In the genomic region with DNA sequence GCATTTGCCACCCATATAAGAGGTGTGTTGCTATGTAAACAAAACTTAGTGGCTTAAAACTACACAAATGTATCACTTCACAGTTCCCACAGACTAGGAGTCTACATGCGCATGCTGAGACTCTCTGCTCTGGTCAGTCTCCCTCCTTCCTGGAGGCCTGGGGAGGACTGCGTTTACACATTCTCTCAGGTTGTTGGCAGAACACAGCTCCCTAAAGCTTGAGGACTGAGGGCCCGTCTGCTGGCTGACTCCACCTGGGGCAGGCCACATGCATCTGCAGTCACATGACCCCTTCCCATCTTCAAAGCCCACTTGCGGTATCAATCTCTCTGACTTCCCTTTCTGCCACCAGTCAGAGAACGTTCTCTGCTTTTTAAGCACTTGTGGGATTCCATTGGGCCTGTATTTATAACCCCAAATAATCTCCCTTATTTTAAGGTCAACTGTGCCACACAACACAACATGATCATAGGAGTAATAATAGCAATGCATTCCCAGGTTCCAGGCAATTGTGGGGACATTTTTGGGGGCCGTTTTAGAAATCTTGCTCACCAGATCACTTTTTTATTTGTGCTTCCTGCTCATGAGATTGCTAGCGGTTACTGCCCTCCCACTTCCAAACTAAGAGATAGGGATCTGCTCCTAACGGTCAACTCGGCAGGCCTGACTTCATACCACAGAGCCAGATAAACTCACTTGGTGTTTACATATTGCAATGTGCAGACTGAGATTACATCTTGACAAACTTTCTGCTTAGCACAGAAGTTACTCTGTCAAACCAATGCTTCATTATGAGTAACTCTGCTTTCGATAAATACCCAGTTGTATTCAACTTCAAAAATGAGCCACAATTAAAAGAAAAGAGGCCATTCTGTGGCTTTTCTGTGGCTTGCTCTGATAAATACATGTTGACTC, we compare ENCODE assay signal across 1 cellular context.
TF ChIP-seq lines count a peak whose summit lies in the region.

No MANE protein-coding gene starts in this region.

TF ChIP-seq in HepG2, 621 proteins besides CTCF, POLR2A, EP300 and RAD21 (continued from another document and continues in another):
- TF ChIP-seq, protein P1, sequence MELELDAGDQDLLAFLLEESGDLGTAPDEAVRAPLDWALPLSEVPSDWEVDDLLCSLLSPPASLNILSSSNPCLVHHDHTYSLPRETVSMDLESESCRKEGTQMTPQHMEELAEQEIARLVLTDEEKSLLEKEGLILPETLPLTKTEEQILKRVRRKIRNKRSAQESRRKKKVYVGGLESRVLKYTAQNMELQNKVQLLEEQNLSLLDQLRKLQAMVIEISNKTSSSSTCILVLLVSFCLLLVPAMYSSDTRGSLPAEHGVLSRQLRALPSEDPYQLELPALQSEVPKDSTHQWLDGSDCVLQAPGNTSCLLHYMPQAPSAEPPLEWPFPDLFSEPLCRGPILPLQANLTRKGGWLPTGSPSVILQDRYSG (CRISPR knock-in tag; IDR thresholded peaks at IDR 0.05), result no peak
- TF ChIP-seq KMT2A (CRISPR knock-in tag; IDR thresholded peaks at IDR 0.05), result peak; percentile 54; the same call in 1 of the 2 replicates
- TF ChIP-seq, protein P2, sequence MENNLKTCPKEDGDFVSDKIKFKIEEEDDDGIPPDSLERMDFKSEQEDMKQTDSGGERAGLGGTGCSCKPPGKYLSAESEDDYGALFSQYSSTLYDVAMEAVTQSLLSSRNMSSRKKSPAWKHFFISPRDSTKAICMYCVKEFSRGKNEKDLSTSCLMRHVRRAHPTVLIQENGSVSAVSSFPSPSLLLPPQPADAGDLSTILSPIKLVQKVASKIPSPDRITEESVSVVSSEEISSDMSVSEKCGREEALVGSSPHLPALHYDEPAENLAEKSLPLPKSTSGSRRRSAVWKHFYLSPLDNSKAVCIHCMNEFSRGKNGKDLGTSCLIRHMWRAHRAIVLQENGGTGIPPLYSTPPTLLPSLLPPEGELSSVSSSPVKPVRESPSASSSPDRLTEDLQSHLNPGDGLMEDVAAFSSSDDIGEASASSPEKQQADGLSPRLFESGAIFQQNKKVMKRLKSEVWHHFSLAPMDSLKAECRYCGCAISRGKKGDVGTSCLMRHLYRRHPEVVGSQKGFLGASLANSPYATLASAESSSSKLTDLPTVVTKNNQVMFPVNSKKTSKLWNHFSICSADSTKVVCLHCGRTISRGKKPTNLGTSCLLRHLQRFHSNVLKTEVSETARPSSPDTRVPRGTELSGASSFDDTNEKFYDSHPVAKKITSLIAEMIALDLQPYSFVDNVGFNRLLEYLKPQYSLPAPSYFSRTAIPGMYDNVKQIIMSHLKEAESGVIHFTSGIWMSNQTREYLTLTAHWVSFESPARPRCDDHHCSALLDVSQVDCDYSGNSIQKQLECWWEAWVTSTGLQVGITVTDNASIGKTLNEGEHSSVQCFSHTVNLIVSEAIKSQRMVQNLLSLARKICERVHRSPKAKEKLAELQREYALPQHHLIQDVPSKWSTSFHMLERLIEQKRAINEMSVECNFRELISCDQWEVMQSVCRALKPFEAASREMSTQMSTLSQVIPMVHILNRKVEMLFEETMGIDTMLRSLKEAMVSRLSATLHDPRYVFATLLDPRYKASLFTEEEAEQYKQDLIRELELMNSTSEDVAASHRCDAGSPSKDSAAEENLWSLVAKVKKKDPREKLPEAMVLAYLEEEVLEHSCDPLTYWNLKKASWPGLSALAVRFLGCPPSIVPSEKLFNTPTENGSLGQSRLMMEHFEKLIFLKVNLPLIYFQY (CRISPR knock-in tag; IDR thresholded peaks at IDR 0.05; ENCODE audit: borderline replicate concordance), result no peak
- TF ChIP-seq, protein P3, sequence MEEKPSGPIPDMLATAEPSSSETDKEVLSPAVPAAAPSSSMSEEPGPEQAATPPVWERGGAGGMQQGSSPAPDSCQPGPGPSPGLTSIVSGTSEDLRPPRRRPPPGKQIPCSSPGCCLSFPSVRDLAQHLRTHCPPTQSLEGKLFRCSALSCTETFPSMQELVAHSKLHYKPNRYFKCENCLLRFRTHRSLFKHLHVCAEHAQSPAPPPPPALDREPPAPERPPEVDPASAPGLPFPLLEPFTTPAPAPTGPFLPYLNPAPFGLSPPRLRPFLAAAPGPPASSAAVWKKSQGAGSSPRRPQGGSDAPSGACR (CRISPR knock-in tag; IDR thresholded peaks at IDR 0.05), result no peak
- no peak for TF ChIP-seq ZNF430 (CRISPR knock-in tag; IDR thresholded peaks at IDR 0.05)
- no peak for TF ChIP-seq SNAI1 (CRISPR knock-in tag; IDR thresholded peaks at IDR 0.05; ENCODE audit: borderline replicate concordance)
- peak; percentile 53; the same call in 1 of the 2 replicates for TF ChIP-seq HNF4A (CRISPR knock-in tag; IDR thresholded peaks at IDR 0.05)
- TF ChIP-seq MIER2 (CRISPR knock-in tag; IDR thresholded peaks at IDR 0.05), result 0 out of 2 replicates have a peak, but pooled peaks have one; percentile 41
- no peak for TF ChIP-seq NR2F6 (IDR thresholded peaks at IDR 0.05)
- TF ChIP-seq NR2F6 (CRISPR knock-in tag; IDR thresholded peaks at IDR 0.05), result 0 out of 2 replicates have a peak, but pooled peaks have one; percentile 27
- peak; percentile 43; the same call in 1 of the 2 replicates for TF ChIP-seq KAT8 (CRISPR knock-in tag; IDR thresholded peaks at IDR 0.05)
- no peak for TF ChIP-seq KDM6A (CRISPR knock-in tag; IDR thresholded peaks at IDR 0.05; ENCODE audit: low read depth)
- TF ChIP-seq ZSCAN12 (CRISPR knock-in tag; IDR thresholded peaks at IDR 0.05), result no peak
- peak; percentile 54; the same call in 1 of the 2 replicates for TF ChIP-seq TARDBP (CRISPR knock-in tag; IDR thresholded peaks at IDR 0.05)
- no peak for TF ChIP-seq RBM22 (optimal IDR thresholded peaks at IDR 0.05; ENCODE audit: low read length)
- TF ChIP-seq, protein P4, sequence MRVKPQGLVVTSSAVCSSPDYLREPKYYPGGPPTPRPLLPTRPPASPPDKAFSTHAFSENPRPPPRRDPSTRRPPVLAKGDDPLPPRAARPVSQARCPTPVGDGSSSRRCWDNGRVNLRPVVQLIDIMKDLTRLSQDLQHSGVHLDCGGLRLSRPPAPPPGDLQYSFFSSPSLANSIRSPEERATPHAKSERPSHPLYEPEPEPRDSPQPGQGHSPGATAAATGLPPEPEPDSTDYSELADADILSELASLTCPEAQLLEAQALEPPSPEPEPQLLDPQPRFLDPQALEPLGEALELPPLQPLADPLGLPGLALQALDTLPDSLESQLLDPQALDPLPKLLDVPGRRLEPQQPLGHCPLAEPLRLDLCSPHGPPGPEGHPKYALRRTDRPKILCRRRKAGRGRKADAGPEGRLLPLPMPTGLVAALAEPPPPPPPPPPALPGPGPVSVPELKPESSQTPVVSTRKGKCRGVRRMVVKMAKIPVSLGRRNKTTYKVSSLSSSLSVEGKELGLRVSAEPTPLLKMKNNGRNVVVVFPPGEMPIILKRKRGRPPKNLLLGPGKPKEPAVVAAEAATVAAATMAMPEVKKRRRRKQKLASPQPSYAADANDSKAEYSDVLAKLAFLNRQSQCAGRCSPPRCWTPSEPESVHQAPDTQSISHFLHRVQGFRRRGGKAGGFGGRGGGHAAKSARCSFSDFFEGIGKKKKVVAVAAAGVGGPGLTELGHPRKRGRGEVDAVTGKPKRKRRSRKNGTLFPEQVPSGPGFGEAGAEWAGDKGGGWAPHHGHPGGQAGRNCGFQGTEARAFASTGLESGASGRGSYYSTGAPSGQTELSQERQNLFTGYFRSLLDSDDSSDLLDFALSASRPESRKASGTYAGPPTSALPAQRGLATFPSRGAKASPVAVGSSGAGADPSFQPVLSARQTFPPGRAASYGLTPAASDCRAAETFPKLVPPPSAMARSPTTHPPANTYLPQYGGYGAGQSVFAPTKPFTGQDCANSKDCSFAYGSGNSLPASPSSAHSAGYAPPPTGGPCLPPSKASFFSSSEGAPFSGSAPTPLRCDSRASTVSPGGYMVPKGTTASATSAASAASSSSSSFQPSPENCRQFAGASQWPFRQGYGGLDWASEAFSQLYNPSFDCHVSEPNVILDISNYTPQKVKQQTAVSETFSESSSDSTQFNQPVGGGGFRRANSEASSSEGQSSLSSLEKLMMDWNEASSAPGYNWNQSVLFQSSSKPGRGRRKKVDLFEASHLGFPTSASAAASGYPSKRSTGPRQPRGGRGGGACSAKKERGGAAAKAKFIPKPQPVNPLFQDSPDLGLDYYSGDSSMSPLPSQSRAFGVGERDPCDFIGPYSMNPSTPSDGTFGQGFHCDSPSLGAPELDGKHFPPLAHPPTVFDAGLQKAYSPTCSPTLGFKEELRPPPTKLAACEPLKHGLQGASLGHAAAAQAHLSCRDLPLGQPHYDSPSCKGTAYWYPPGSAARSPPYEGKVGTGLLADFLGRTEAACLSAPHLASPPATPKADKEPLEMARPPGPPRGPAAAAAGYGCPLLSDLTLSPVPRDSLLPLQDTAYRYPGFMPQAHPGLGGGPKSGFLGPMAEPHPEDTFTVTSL (CRISPR knock-in tag; IDR thresholded peaks at IDR 0.05; ENCODE audit: borderline replicate concordance), result peak; percentile 37; the same call in 1 of the 2 replicates
- no peak for TF ChIP-seq ERF (CRISPR knock-in tag; IDR thresholded peaks at IDR 0.05)
- TF ChIP-seq HDAC2 (CRISPR knock-in tag; IDR thresholded peaks at IDR 0.05), result peak; percentile 65
- no peak for TF ChIP-seq ARNTL (CRISPR knock-in tag; IDR thresholded peaks at IDR 0.05)
- TF ChIP-seq ZNF441 (CRISPR knock-in tag; IDR thresholded peaks at IDR 0.05; ENCODE audit: borderline replicate concordance), result peak; percentile 31; the same call in 1 of the 2 replicates
- TF ChIP-seq, protein P5, sequence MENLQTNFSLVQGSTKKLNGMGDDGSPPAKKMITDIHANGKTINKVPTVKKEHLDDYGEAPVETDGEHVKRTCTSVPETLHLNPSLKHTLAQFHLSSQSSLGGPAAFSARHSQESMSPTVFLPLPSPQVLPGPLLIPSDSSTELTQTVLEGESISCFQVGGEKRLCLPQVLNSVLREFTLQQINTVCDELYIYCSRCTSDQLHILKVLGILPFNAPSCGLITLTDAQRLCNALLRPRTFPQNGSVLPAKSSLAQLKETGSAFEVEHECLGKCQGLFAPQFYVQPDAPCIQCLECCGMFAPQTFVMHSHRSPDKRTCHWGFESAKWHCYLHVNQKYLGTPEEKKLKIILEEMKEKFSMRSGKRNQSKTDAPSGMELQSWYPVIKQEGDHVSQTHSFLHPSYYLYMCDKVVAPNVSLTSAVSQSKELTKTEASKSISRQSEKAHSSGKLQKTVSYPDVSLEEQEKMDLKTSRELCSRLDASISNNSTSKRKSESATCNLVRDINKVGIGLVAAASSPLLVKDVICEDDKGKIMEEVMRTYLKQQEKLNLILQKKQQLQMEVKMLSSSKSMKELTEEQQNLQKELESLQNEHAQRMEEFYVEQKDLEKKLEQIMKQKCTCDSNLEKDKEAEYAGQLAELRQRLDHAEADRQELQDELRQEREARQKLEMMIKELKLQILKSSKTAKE (CRISPR knock-in tag; IDR thresholded peaks at IDR 0.05; ENCODE audit: borderline replicate concordance), result no peak; the same call in 1 of the 2 replicates
- TF ChIP-seq CENPX (CRISPR knock-in tag; IDR thresholded peaks at IDR 0.05), result no peak
- TF ChIP-seq DMAP1 (CRISPR knock-in tag; IDR thresholded peaks at IDR 0.05), result peak; percentile 32; the same call in 1 of the 2 replicates
- TF ChIP-seq NFKBIZ (CRISPR knock-in tag; IDR thresholded peaks at IDR 0.05), result no peak
- TF ChIP-seq SNAPC2 (CRISPR knock-in tag; IDR thresholded peaks at IDR 0.05), result no peak
- no peak for TF ChIP-seq TBL1XR1 (IDR thresholded peaks at IDR 0.05; ENCODE audit: borderline replicate concordance, low read length, partially characterized antibody)
- no peak for TF ChIP-seq MTF2 (CRISPR knock-in tag; IDR thresholded peaks at IDR 0.05; ENCODE audit: borderline replicate concordance)
- TF ChIP-seq, protein P6, sequence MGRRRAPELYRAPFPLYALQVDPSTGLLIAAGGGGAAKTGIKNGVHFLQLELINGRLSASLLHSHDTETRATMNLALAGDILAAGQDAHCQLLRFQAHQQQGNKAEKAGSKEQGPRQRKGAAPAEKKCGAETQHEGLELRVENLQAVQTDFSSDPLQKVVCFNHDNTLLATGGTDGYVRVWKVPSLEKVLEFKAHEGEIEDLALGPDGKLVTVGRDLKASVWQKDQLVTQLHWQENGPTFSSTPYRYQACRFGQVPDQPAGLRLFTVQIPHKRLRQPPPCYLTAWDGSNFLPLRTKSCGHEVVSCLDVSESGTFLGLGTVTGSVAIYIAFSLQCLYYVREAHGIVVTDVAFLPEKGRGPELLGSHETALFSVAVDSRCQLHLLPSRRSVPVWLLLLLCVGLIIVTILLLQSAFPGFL (CRISPR knock-in tag; IDR thresholded peaks at IDR 0.05), result no peak
- TF ChIP-seq, protein P7, sequence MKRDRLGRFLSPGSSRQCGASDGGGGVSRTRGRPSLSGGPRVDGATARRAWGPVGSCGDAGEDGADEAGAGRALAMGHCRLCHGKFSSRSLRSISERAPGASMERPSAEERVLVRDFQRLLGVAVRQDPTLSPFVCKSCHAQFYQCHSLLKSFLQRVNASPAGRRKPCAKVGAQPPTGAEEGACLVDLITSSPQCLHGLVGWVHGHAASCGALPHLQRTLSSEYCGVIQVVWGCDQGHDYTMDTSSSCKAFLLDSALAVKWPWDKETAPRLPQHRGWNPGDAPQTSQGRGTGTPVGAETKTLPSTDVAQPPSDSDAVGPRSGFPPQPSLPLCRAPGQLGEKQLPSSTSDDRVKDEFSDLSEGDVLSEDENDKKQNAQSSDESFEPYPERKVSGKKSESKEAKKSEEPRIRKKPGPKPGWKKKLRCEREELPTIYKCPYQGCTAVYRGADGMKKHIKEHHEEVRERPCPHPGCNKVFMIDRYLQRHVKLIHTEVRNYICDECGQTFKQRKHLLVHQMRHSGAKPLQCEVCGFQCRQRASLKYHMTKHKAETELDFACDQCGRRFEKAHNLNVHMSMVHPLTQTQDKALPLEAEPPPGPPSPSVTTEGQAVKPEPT (CRISPR knock-in tag; IDR thresholded peaks at IDR 0.05; ENCODE audit: low read depth), result no peak
- TF ChIP-seq, protein P8, sequence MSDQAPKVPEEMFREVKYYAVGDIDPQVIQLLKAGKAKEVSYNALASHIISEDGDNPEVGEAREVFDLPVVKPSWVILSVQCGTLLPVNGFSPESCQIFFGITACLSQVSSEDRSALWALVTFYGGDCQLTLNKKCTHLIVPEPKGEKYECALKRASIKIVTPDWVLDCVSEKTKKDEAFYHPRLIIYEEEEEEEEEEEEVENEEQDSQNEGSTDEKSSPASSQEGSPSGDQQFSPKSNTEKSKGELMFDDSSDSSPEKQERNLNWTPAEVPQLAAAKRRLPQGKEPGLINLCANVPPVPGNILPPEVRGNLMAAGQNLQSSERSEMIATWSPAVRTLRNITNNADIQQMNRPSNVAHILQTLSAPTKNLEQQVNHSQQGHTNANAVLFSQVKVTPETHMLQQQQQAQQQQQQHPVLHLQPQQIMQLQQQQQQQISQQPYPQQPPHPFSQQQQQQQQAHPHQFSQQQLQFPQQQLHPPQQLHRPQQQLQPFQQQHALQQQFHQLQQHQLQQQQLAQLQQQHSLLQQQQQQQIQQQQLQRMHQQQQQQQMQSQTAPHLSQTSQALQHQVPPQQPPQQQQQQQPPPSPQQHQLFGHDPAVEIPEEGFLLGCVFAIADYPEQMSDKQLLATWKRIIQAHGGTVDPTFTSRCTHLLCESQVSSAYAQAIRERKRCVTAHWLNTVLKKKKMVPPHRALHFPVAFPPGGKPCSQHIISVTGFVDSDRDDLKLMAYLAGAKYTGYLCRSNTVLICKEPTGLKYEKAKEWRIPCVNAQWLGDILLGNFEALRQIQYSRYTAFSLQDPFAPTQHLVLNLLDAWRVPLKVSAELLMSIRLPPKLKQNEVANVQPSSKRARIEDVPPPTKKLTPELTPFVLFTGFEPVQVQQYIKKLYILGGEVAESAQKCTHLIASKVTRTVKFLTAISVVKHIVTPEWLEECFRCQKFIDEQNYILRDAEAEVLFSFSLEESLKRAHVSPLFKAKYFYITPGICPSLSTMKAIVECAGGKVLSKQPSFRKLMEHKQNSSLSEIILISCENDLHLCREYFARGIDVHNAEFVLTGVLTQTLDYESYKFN (CRISPR knock-in tag; conservative IDR thresholded peaks at IDR 0.05), result peak; percentile 47; the same call in 1 of the 2 replicates
- no peak for TF ChIP-seq ZNF703 (CRISPR knock-in tag; IDR thresholded peaks at IDR 0.05; ENCODE audit: borderline replicate concordance)
- peak; percentile 28; the same call in 1 of the 2 replicates for TF ChIP-seq ZNF350 (CRISPR knock-in tag; IDR thresholded peaks at IDR 0.05; ENCODE audit: borderline replicate concordance, low read depth)
- TF ChIP-seq MAFK (conservative IDR thresholded peaks at IDR 0.05 in 1 of 2, IDR thresholded peaks at IDR 0.05 in 1 of 2; ENCODE audit: low read length in 2 of 2), result no peak
- TF ChIP-seq PAF1 (CRISPR knock-in tag; IDR thresholded peaks at IDR 0.05), result no peak
